Comparison of ENCODE assay signal across 9 cellular contexts in genomic region chr5:141524604-141525597, GRCh38.
DNase-seq lines count a peak whose midpoint lies in the region; FAIRE-seq and TF ChIP-seq lines count a peak whose summit lies in the region.
"Had no signal": no experiment of that assay in that cellular context is flagged by ENCODE, and none has a peak within 500 bp of the region (broad histone marks: within the 10 kb centered on the region; RNA-seq: fewer than 3 reads in every experiment).

No MANE protein-coding gene starts in this region.

- H3K4me3 ChIP-seq in HAP-1 (no peak overlapping the region), LNCaP clone FGC (ENCODE audit: low read depth, low read length) (no peak overlapping the region)

- peaks cover 46% of the 10 kb centered on the region for H3K4me1 Mint-ChIP-seq in activated naive CD4-positive, alpha-beta T cell treated with anti-CD3 and anti-CD28 coated beads, Interleukin-2, amount 50 U/mL, for 24 hours

- H3K9me3 Mint-ChIP-seq in activated naive CD4-positive, alpha-beta T cell treated with anti-CD3 and anti-CD28 coated beads, Interleukin-2, amount 50 U/mL, for 24 hours = no peaks in the 10 kb centered on the region
- H3K9me3 Mint-ChIP-seq: stimulated activated naive CD8-positive, alpha-beta T cell treated with anti-CD3 and anti-CD28 coated beads, Interleukin-15, Interleukin-2, amounts not matched to agents 100 ng/mL and 50 ng/mL, for 24 hours had no signal

- in situ Hi-C loops in HAP-1 (cut with MboI; ENCODE audit: low sequenced_read_pairs) = loop anchor here (10.0 kb wide), 1 partner anchor 110 kb away; the partner anchor contains the start of genes PCDHGA10 and PCDHGB7

- H3K27ac ChIP-seq in RWPE1 = peak overlapping the region; percentile 67

- CTCF ChIA-PET in RWPE1 (lab: Yijun Ruan, JAX) = interaction anchor here (0.5 to 3.0 kb wide), 33 partner anchors 8 to 925 kb away, joined by 3 to 22 read pairs (median 4); partner anchors contain the start of genes PCDHB14, PCDHGB2, PCDHGB5 and PCDHGB7

- H3K27me3 ChIP-seq in HAP-1 (ENCODE audit: low read depth) = no peaks in the 10 kb centered on the region

- DNase-seq in GM04504 (ENCODE audit: low read depth) = peak; percentile 94
- DNase-seq in HAP-1 (ENCODE audit: low spot score in 2 of 2) = peak; percentile 88 to 94
- peak; percentile 76 for DNase-seq in LNCaP clone FGC (ENCODE audit: low read depth)
- peak; percentile 96 for DNase-seq in RWPE1 (ENCODE audit: low spot score)
- peak; percentile 84 for DNase-seq in globus pallidus (ENCODE audit: low spot score)
- DNase-seq in nucleus accumbens (lab: John Stamatoyannopoulos, UW) = peak in 54 of 56 donors; percentile 25 to 88 (median 72)
- peak; percentile 78 for DNase-seq in urothelium cell line (ENCODE audit: low spot score)

- POLR2A ChIA-PET in RWPE1 (lab: Yijun Ruan, JAX; ENCODE audit: low non-redundant PET) = no interaction called here

- peaks cover 18% of the 10 kb centered on the region for H3K4me1 ChIP-seq in HAP-1

- H3K27me3 Mint-ChIP-seq in activated naive CD4-positive, alpha-beta T cell treated with anti-CD3 and anti-CD28 coated beads, Interleukin-2, amount 50 U/mL, for 24 hours = no peaks in the 10 kb centered on the region
- H3K27me3 Mint-ChIP-seq: stimulated activated naive CD8-positive, alpha-beta T cell treated with anti-CD3 and anti-CD28 coated beads, Interleukin-15, Interleukin-2, amounts not matched to agents 100 ng/mL and 50 ng/mL, for 24 hours had no signal

- peaks cover 29% of the 10 kb centered on the region for H3K36me3 Mint-ChIP-seq in activated naive CD4-positive, alpha-beta T cell treated with anti-CD3 and anti-CD28 coated beads, Interleukin-2, amount 50 U/mL, for 24 hours

- TF ChIP-seq CTCF in LNCaP clone FGC (IDR thresholded peaks at IDR 0.05; ENCODE audit: control insufficient read depth, extremely low read depth, insufficient read depth) (peak; percentile 99), RWPE1 (conservative IDR thresholded peaks at IDR 0.05; ENCODE audit: low read depth) (peak; percentile 99)

- H3K27ac Mint-ChIP-seq in activated naive CD4-positive, alpha-beta T cell treated with anti-CD3 and anti-CD28 coated beads, Interleukin-2, amount 50 U/mL, for 24 hours = peak overlapping the region; percentile 21
- H3K27ac Mint-ChIP-seq: stimulated activated naive CD8-positive, alpha-beta T cell treated with anti-CD3 and anti-CD28 coated beads, Interleukin-15, Interleukin-2, amounts not matched to agents 100 ng/mL and 50 ng/mL, for 24 hours had no signal

- H3K9me3 ChIP-seq in HAP-1 = no peaks in the 10 kb centered on the region

- H3K36me3 ChIP-seq in HAP-1 (replicated peaks) = peaks cover 54% of the 10 kb centered on the region

- FAIRE-seq in urothelium cell line (lab: Jason Lieb, UNC) = no peak

- H3K4me3 Mint-ChIP-seq in activated naive CD4-positive, alpha-beta T cell treated with anti-CD3 and anti-CD28 coated beads, Interleukin-2, amount 50 U/mL, for 24 hours = no peak overlapping the region
- H3K4me3 Mint-ChIP-seq: stimulated activated naive CD8-positive, alpha-beta T cell treated with anti-CD3 and anti-CD28 coated beads, Interleukin-15, Interleukin-2, amounts not matched to agents 100 ng/mL and 50 ng/mL, for 24 hours had no signal
